16 cellular contexts compared by ENCODE assay signal in the genomic region with DNA sequence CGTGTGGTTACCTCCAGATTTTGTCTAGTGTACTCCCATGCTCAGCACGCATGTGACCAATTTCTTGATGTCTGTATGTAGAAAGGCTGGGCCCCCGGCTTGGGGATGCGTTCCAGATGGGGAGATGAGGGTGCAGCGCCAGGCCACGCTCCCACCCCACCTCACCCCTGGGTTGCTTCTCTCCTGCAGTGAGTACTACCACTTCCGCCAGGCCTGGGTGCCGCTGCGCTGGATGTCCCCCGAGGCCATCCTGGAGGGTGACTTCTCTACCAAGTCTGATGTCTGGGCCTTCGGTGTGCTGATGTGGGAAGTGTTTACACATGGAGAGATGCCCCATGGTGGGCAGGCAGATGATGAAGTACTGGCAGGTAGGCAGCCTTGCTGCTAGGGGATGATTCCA.
"Had no signal": no experiment of that assay in that cellular context is flagged by ENCODE, and none has a peak within 500 bp of the region (broad histone marks: within the 10 kb centered on the region; RNA-seq: fewer than 3 reads in every experiment).

No MANE protein-coding gene starts in this region.

- ATAC-seq: effector memory CD8-positive, alpha-beta T cell; foreskin keratinocyte; left colon; left ventricle myocardium superior; naive thymus-derived CD4-positive, alpha-beta T cell; right cardiac atrium; stimulated activated memory B cell treated with anti-CD40 and anti-IgM and Interleukin-4, amounts not matched to agents 10 μg/mL and 1 μg/mL and 100 μg/mL, for 72 hours had no signal

- H3K9me3 ChIP-seq: pancreas, tibial artery, upper lobe of right lung, vagina had no signal

- H3K4me1 ChIP-seq: foreskin keratinocyte, pancreas, tibial artery, upper lobe of right lung, vagina had no signal

- H3K4me3 ChIP-seq: lung, pancreas, tibial artery, upper lobe of right lung, vagina had no signal

- H3K27me3 ChIP-seq: foreskin keratinocyte, pancreas, tibial artery, upper lobe of right lung, vagina had no signal

- H3K27ac ChIP-seq: foreskin keratinocyte, pancreas, tibial artery, upper lobe of right lung, vagina had no signal

- DNase-seq: effector memory CD8-positive, alpha-beta T cell; foreskin keratinocyte; left colon; left ventricle myocardium superior; mesenchymal stem cell; midbrain; naive thymus-derived CD4-positive, alpha-beta T cell; pancreas; stimulated activated CD4-positive, alpha-beta T cell treated with anti-CD3 and anti-CD28 coated beads, Interleukin-4, amount 100 ng/mL, for 1 hour; stimulated activated CD8-positive, alpha-beta memory T cell treated with anti-CD3 and anti-CD28 coated beads, Interleukin-4, amount 100 ng/mL, for 48 hours; tibial artery; upper lobe of right lung had no signal
